Comparison of ENCODE assay signal across 18 cellular contexts in genomic region chr6:98695076-98695816, GRCh38.
"Had no signal": no experiment of that assay in that cellular context is flagged by ENCODE, and none has a peak within 500 bp of the region (broad histone marks: within the 10 kb centered on the region; RNA-seq: fewer than 3 reads in every experiment).

No MANE protein-coding gene starts in this region.

- H3K4me1 Mint-ChIP-seq: activated CD4-positive, alpha-beta T cell treated with anti-CD3 and anti-CD28 coated beads for 36 hours; natural killer cell; T-helper 17 cell; WTC11 had no signal

- H3K27ac ChIP-seq: adrenal gland, gastrocnemius medialis, prostate gland, suprapubic skin had no signal

- H3K4me3 Mint-ChIP-seq: activated CD4-positive, alpha-beta T cell treated with anti-CD3 and anti-CD28 coated beads for 36 hours; natural killer cell; T-helper 17 cell; type B pancreatic cell; WTC11 had no signal

- ATAC-seq: activated CD4-positive, alpha-beta T cell treated with anti-CD3 and anti-CD28 coated beads for 36 hours; activated naive CD4-positive, alpha-beta T cell treated with anti-CD3 and anti-CD28 coated beads, Interleukin-2, amount 50 U/mL, for 72 hours; gastrocnemius medialis; left cardiac atrium; natural killer cell; right cardiac atrium; stimulated activated naive CD8-positive, alpha-beta T cell treated with anti-CD3 and anti-CD28 coated beads, Interleukin-15, Interleukin-2, amounts not matched to agents 100 U/mL and 50 U/mL, for 24 hours; T-helper 17 cell; WTC11 had no signal

- H3K27me3 Mint-ChIP-seq: activated CD4-positive, alpha-beta T cell treated with anti-CD3 and anti-CD28 coated beads for 36 hours; type B pancreatic cell had no signal

- H3K36me3 ChIP-seq: adrenal gland, gastrocnemius medialis, prostate gland, suprapubic skin had no signal

- H3K36me3 Mint-ChIP-seq: activated naive CD4-positive, alpha-beta T cell treated with anti-CD3 and anti-CD28 coated beads, Interleukin-2, amount 50 U/mL, for 72 hours; natural killer cell; type B pancreatic cell; WTC11 had no signal

- H3K9me3 Mint-ChIP-seq: activated naive CD4-positive, alpha-beta T cell treated with anti-CD3 and anti-CD28 coated beads, Interleukin-2, amount 50 U/mL, for 72 hours; type B pancreatic cell; WTC11 had no signal

- DNase-seq: activated CD4-positive, alpha-beta T cell treated with anti-CD3 and anti-CD28 coated beads for 36 hours; activated CD4-positive, alpha-beta T cell treated with anti-CD3 and anti-CD28 coated beads, Interleukin-2, amount 50 U/mL, for 48 hours; activated gamma-delta T cell; adrenal gland; cortex of kidney; effector CD4-positive, alpha-beta T cell; gastrocnemius medialis; left cardiac atrium; natural killer cell; stimulated activated CD4-positive, alpha-beta T cell treated with anti-CD3 and anti-CD28 coated beads, Interleukin-2, amount 100 ng/mL, for 24 hours; stimulated activated naive CD8-positive, alpha-beta T cell treated with anti-CD3 and anti-CD28 coated beads, Interleukin-15, Interleukin-2, amounts not matched to agents 100 U/mL and 50 U/mL, for 24 hours; T-helper 17 cell had no signal

- H3K27me3 ChIP-seq: adrenal gland, gastrocnemius medialis, suprapubic skin had no signal

- H3K9me3 ChIP-seq: adrenal gland, gastrocnemius medialis, prostate gland, suprapubic skin had no signal

- H3K4me3 ChIP-seq: adrenal gland, gastrocnemius medialis, prostate gland, suprapubic skin had no signal

- H3K4me1 ChIP-seq: adrenal gland, gastrocnemius medialis, prostate gland, suprapubic skin had no signal

- H3K27ac Mint-ChIP-seq: activated CD4-positive, alpha-beta T cell treated with anti-CD3 and anti-CD28 coated beads for 36 hours; activated naive CD4-positive, alpha-beta T cell treated with anti-CD3 and anti-CD28 coated beads, Interleukin-2, amount 50 U/mL, for 72 hours; natural killer cell; T-helper 17 cell; type B pancreatic cell; WTC11 had no signal
